Comparison of ENCODE assay signal across 9 cellular contexts in the genomic region with DNA sequence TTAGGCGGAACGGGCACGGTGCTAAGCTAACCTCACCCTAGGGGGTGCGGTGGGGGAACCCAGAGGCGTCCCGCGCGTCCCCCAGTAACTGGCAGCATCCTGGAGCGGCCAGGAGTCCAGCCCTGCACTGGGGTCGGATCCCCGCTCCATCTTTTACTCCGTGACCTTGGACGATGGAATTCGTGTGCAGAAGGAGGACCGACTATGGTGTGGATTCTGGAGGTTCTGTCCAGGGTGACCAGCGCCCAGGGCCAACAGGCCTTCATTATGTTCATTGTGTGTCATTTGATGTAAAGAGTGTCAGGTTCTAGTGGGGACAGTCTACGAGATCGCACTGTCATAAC. TPM values are rescaled to one million over a fixed set of nuclear protein-coding genes. Genes with fewer than 3 reads are reported as not detected.
A peak's percentile ranks its signal among the peaks of the same experiment; 100 is the strongest.
DNase-seq lines count a peak whose midpoint lies in the region; ATAC-seq and TF ChIP-seq lines count a peak whose summit lies in the region.
"Had no signal": no experiment of that assay in that cellular context is flagged by ENCODE, and none has a peak within 500 bp of the region (broad histone marks: within the 10 kb centered on the region; RNA-seq: fewer than 3 reads in every experiment).

No MANE protein-coding gene starts in this region.

- no peaks in the 10 kb centered on the region for H3K27me3 ChIP-seq in prostate gland (replicated peaks; ENCODE audit: insufficient read depth)

- no peaks in the 10 kb centered on the region for H3K36me3 ChIP-seq in prostate gland

- intact Hi-C loops in prostate gland (cut with DNase I), result loop anchor here (10.0 kb wide), 1 partner anchor 94 kb away; a partner anchor contains a TSS

- peaks cover 14% of the 10 kb centered on the region for H3K4me1 ChIP-seq in prostate gland (replicated peaks)

- H3K4me3 ChIP-seq in fibroblast of mammary gland (ENCODE audit: control insufficient read depth, low read depth, low read length) (peak overlapping the region; percentile 92), prostate gland (peak overlapping the region; percentile 85 to 94)

- ATAC-seq in left lobe of liver (no peak), HG03108 (IDR thresholded peaks at IDR 0.05; ENCODE audit: unreplicated experiment) (no peak), GM21723 (IDR thresholded peaks at IDR 0.05; ENCODE audit: unreplicated experiment) (no peak)

- H3K9me3 ChIP-seq in prostate gland, result no peaks in the 10 kb centered on the region

- H3K27ac ChIP-seq in RWPE1, result peak overlapping the region; percentile 84
- peak overlapping the region; percentile 61 for H3K27ac ChIP-seq in prostate gland

- peak; percentile 32 for DNase-seq in GM03348 (ENCODE audit: low spot score)
- no peak for DNase-seq in RWPE1 (ENCODE audit: low spot score)
- no peak for DNase-seq in fibroblast of mammary gland (ENCODE audit: low read depth)
- no peak for DNase-seq in prostate gland (ENCODE audit: low spot score)
- DNase-seq in left lobe of liver (ENCODE audit: low spot score), result no peak
- DNase-seq in HCEC 1CT, result no peak

- no peak for TF ChIP-seq CTCF in RWPE1 (conservative IDR thresholded peaks at IDR 0.05; ENCODE audit: low read depth)
- TF ChIP-seq CTCF in fibroblast of mammary gland (conservative IDR thresholded peaks at IDR 0.05; ENCODE audit: control insufficient read depth, insufficient read depth, low read depth, low read length), result no peak
- no peak for TF ChIP-seq CTCF in prostate gland (IDR thresholded peaks at IDR 0.05)

- WGBS in prostate gland, result 7% methylated on average over 18 of the region's 18 CpGs

- no peak for TF ChIP-seq POLR2A in prostate gland (IDR thresholded peaks at IDR 0.05)

- POLR2A ChIA-PET in RWPE1 (lab: Yijun Ruan, JAX; ENCODE audit: low non-redundant PET), result no interaction called here

- CTCF ChIA-PET in RWPE1 (lab: Yijun Ruan, JAX), result interaction anchor here (0.7 kb wide), 1 partner anchor 96 kb away, joined by 6 read pairs; no protein-coding TSS in a partner anchor

RNA-seq across cellular contexts. Expression of a gene that starts 0.7 kb away (rescaled TPM):
- total RNA-seq in prostate gland, result 10 to 100 TPM; 54.0 to 87.1 TPM
- 45.0 TPM for total RNA-seq in left lobe of liver

RNA-seq across cellular contexts. Expression of a gene that starts 0.7 kb away (rescaled TPM):
- total RNA-seq in prostate gland (100 to 1,000 TPM; 125 to 135 TPM), left lobe of liver (27.8 TPM)

RNA-seq across cellular contexts. Expression of a gene that starts 21.2 kb away (rescaled TPM):
- total RNA-seq in prostate gland (under 1 TPM in 1 of 2 donors, not detected in 1; 0.68 TPM), left lobe of liver (not detected)
- total RNA-seq: dermis microvascular lymphatic vessel endothelial cell had no signal

RNA-seq across cellular contexts. Expression of a gene that starts 30.9 kb away (rescaled TPM):
- total RNA-seq in prostate gland (1 to 10 TPM in 1 of 2 donors, under 1 TPM in 1; 0.14 to 2.2 TPM), left lobe of liver (7.5 TPM)
- total RNA-seq: dermis microvascular lymphatic vessel endothelial cell had no signal

RNA-seq across cellular contexts. Expression of a gene that starts 47.2 kb away (rescaled TPM):
- total RNA-seq in prostate gland (under 1 TPM; 0.27 to 0.80 TPM), left lobe of liver (0.28 TPM)
